In the genomic region with DNA sequence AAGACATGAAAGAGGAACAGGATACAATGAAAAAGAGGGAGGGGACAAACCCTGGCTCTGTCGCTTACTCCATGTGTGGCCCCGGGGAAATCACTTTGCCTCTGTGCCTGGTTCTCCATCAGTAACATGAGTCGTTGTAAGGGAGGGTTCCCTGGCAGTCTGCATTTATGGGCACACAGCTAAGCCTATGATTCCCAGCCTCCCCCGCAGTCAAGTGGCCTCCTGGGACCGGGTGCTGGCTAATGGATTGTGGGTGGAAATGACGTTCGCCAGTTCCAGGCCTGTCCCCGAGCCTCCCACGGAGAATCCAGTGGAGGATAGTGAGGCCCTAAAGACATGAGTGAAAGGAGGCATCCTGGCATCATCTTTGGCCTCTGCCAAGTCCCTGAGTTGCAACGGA, we compare ENCODE assay signal across 15 cellular contexts. TPM values are rescaled to one million over a fixed set of nuclear protein-coding genes. Genes with fewer than 3 reads are reported as not detected.
A peak's percentile ranks its signal among the peaks of the same experiment; 100 is the strongest.
DNase-seq lines count a peak whose midpoint lies in the region; ATAC-seq and TF ChIP-seq lines count a peak whose summit lies in the region.
"Had no signal": no experiment of that assay in that cellular context is flagged by ENCODE, and none has a peak within 500 bp of the region (broad histone marks: within the 10 kb centered on the region; RNA-seq: fewer than 3 reads in every experiment).

No MANE protein-coding gene starts in this region.

- H3K14ac ChIP-seq in mesenchymal stem cell (ENCODE audit: low read length in 2 of 2) = no peak overlapping the region

- no peak for ATAC-seq in left lung
- ATAC-seq in HG02884 (IDR thresholded peaks at IDR 0.05; ENCODE audit: unreplicated experiment) = no peak
- no peak for ATAC-seq in stimulated activated memory B cell treated with anti-CD40 and anti-IgM and Interleukin-4, amounts not matched to agents 10 μg/mL and 1 μg/mL and 100 μg/mL, for 72 hours
- ATAC-seq: esophagus mucosa, T-cell had no signal

- H3K27me3 ChIP-seq in A673 (replicated peaks; ENCODE audit: insufficient read depth, low read depth, low read length, poor library complexity) (no peaks in the 10 kb centered on the region), SJCRH30 (no peaks in the 10 kb centered on the region), mesenchymal stem cell (ENCODE audit: control insufficient read depth in 1 of 2, insufficient read depth in 1 of 2, low read length in 2 of 2) (no peaks in the 10 kb centered on the region), left lung (no peaks in the 10 kb centered on the region)
- H3K27me3 ChIP-seq: cardiac muscle cell, uterus had no signal

- H3K4me3 ChIP-seq in A673 (ENCODE audit: low read depth, low read length, poor library complexity, severe bottlenecking) = no peak overlapping the region
- H3K4me3 ChIP-seq in SJCRH30 = no peak overlapping the region
- no peak overlapping the region for H3K4me3 ChIP-seq in mesenchymal stem cell (ENCODE audit: insufficient read depth in 1 of 2, low read depth in 1 of 2, low read length in 2 of 2)
- H3K4me3 ChIP-seq in left lung = no peak overlapping the region
- H3K4me3 ChIP-seq: cardiac muscle cell, uterus had no signal

- H2BK5ac ChIP-seq in mesenchymal stem cell (ENCODE audit: low read depth, low read length, poor library complexity, severe bottlenecking) = no peak overlapping the region

- H3K27ac ChIP-seq in A673 (ENCODE audit: low read depth, low read length, poor library complexity, severe bottlenecking) (no peak overlapping the region), SJCRH30 (no peak overlapping the region), mesenchymal stem cell (ENCODE audit: low read length, poor library complexity, severe bottlenecking) (no peak overlapping the region), left lung (no peak overlapping the region)
- H3K27ac ChIP-seq: cardiac muscle cell, uterus had no signal

- peaks cover 17% of the 10 kb centered on the region for H3K36me3 Mint-ChIP-seq in stimulated activated memory B cell treated with anti-CD40 and anti-IgM and Interleukin-4, amounts not matched to agents 10 μg/mL and 1 μg/mL and 100 μg/mL, for 72 hours

- WGBS in mesenchymal stem cell = 82% methylated on average over 10 of the region's 10 CpGs

- H3K4me1 ChIP-seq in A673 (ENCODE audit: insufficient read depth, low read length, poor library complexity, severe bottlenecking) (peaks cover 11% of the 10 kb centered on the region), SJCRH30 (no peaks in the 10 kb centered on the region), mesenchymal stem cell (ENCODE audit: control insufficient read depth, insufficient read depth, low read depth, low read length) (peaks cover 4% of the 10 kb centered on the region), left lung (peaks cover 0 to 22% of the 10 kb centered on the region in 2 donors)
- H3K4me1 ChIP-seq: uterus had no signal

- no peaks in the 10 kb centered on the region for H3K4me1 Mint-ChIP-seq in stimulated activated memory B cell treated with anti-CD40 and anti-IgM and Interleukin-4, amounts not matched to agents 10 μg/mL and 1 μg/mL and 100 μg/mL, for 72 hours
- H3K4me1 Mint-ChIP-seq: T-cell had no signal

- H2BK120ac ChIP-seq in mesenchymal stem cell (ENCODE audit: low read depth, low read length) = no peak overlapping the region

- no peak overlapping the region for H2BK12ac ChIP-seq in mesenchymal stem cell (ENCODE audit: low read length in 2 of 2)

- H3K4ac ChIP-seq in mesenchymal stem cell (ENCODE audit: low read depth in 1 of 2, low read length in 2 of 2) = no peak overlapping the region

- DNase-seq in A673 (ENCODE audit: low spot score) (peak; percentile 85), LHCN-M2 (ENCODE audit: low read depth) (peak; percentile 15), SJCRH30 (peak; percentile 45), mesenchymal stem cell (no peak), left lung (no peak)
- DNase-seq in activated naive CD4-positive, alpha-beta T cell treated with anti-CD3 and anti-CD28 coated beads, Interleukin-2, amount 50 U/mL, for 16 hours = no peak
- DNase-seq: COR-L47, naive B cell, NCI-H2081 treated with DMSO at 0.1 percent for 48 hours, T-cell, uterus had no signal

- peak overlapping the region; percentile 37 for H2AFZ ChIP-seq in mesenchymal stem cell (ENCODE audit: low read depth, low read length)

- no peak overlapping the region for H3K4me3 Mint-ChIP-seq in stimulated activated memory B cell treated with anti-CD40 and anti-IgM and Interleukin-4, amounts not matched to agents 10 μg/mL and 1 μg/mL and 100 μg/mL, for 72 hours
- H3K4me3 Mint-ChIP-seq: naive B cell, T-cell had no signal

- BruUV-seq in A673 (replicated peaks; lab: Mats Ljungman, UMichigan) = no TSS peak

- H4K91ac ChIP-seq in mesenchymal stem cell (ENCODE audit: low read length) = no peak overlapping the region

- H3K79me1 ChIP-seq in mesenchymal stem cell (replicated peaks; ENCODE audit: low read length, poor library complexity, severe bottlenecking) = peaks cover 10% of the 10 kb centered on the region

- no peaks in the 10 kb centered on the region for H3K36me3 ChIP-seq in A673 (ENCODE audit: insufficient read depth, low read length, poor library complexity, severe bottlenecking)
- no peaks in the 10 kb centered on the region; the same call in 1 of the 2 replicates for H3K36me3 ChIP-seq in SJCRH30
- peaks cover 5 to 15% of the 10 kb centered on the region in 2 experiments for H3K36me3 ChIP-seq in mesenchymal stem cell (ENCODE audit: control insufficient read depth in 1 of 2, insufficient read depth in 2 of 2, low read depth in 1 of 2, low read length in 2 of 2)
- H3K36me3 ChIP-seq in left lung = peaks cover 0 to 10% of the 10 kb centered on the region in 2 donors
- H3K36me3 ChIP-seq: cardiac muscle cell, uterus had no signal

- no peaks in the 10 kb centered on the region for H3K9me3 ChIP-seq in A673 (ENCODE audit: low read depth, low read length, poor library complexity, severe bottlenecking)
- H3K9me3 ChIP-seq in SJCRH30 (replicated peaks) = no peaks in the 10 kb centered on the region
- H3K9me3 ChIP-seq in mesenchymal stem cell (ENCODE audit: control insufficient read depth, low read length) = no peaks in the 10 kb centered on the region
- no peaks in the 10 kb centered on the region for H3K9me3 ChIP-seq in left lung
- H3K9me3 ChIP-seq: uterus had no signal

- intact Hi-C loops in A673 (cut with micrococcal nuclease; ENCODE audit: unreplicated experiment) (no loop called here), left lung (cut with DNase I) (no loop called here)

- no peak overlapping the region for H4K8ac ChIP-seq in mesenchymal stem cell (ENCODE audit: low read length)

- H3K4me2 ChIP-seq in mesenchymal stem cell (ENCODE audit: low read length, poor library complexity, severe bottlenecking) = no peak overlapping the region

- H2BK15ac ChIP-seq in mesenchymal stem cell (ENCODE audit: low read depth, poor library complexity, severe bottlenecking) = no peak overlapping the region

- no peak overlapping the region for H3K27ac Mint-ChIP-seq in stimulated activated memory B cell treated with anti-CD40 and anti-IgM and Interleukin-4, amounts not matched to agents 10 μg/mL and 1 μg/mL and 100 μg/mL, for 72 hours
- H3K27ac Mint-ChIP-seq: naive B cell, T-cell had no signal

- no peak overlapping the region for H3K9ac ChIP-seq in mesenchymal stem cell (ENCODE audit: low read length)

- CTCF ChIA-PET in A673 (lab: Charles Lee) = no interaction called here

- H3K23ac ChIP-seq in mesenchymal stem cell (ENCODE audit: low read length in 2 of 2) = no peak overlapping the region

- POLR2A ChIA-PET in A673 (lab: Charles Lee; ENCODE audit: low non-redundant PET) = no interaction called here

- peaks cover 4% of the 10 kb centered on the region for H3K9me3 Mint-ChIP-seq in stimulated activated memory B cell treated with anti-CD40 and anti-IgM and Interleukin-4, amounts not matched to agents 10 μg/mL and 1 μg/mL and 100 μg/mL, for 72 hours
- H3K9me3 Mint-ChIP-seq: T-cell had no signal

- TF ChIP-seq CTCF in A673 (conservative IDR thresholded peaks at IDR 0.05; ENCODE audit: low read depth, low read length) (no peak), left lung (IDR thresholded peaks at IDR 0.05) (no peak)

- no peak overlapping the region for H2AK5ac ChIP-seq in mesenchymal stem cell (ENCODE audit: low read length, severe bottlenecking)

- no peak overlapping the region for H3K18ac ChIP-seq in mesenchymal stem cell (ENCODE audit: low read depth in 1 of 2, low read length in 2 of 2)

- H3K27me3 Mint-ChIP-seq in stimulated activated memory B cell treated with anti-CD40 and anti-IgM and Interleukin-4, amounts not matched to agents 10 μg/mL and 1 μg/mL and 100 μg/mL, for 72 hours = no peaks in the 10 kb centered on the region
- H3K27me3 Mint-ChIP-seq: T-cell had no signal

RNA-seq across cellular contexts. Expression of a gene that starts 42.7 kb away (rescaled TPM):
- total RNA-seq in A673 (2021) (23.1 and 23.3 TPM in 2 replicates), LHCN-M2 (2014; rRNA removed) (12.9 and 13.0 TPM in 2 replicates), left lung (10 to 100 TPM; 17.1 to 19.7 TPM)
- polyA plus RNA-seq in LHCN-M2 (2012) = 5.7 TPM
- total RNA-seq in SJCRH30 (2014; rRNA removed; shearing (Covaris generic)) = 17.0 and 20.5 TPM in 2 replicates
- 9.9 TPM for polyA plus RNA-seq in mesenchymal stem cell (2013, experiment 1 of 2)
- 9.8 TPM for polyA plus RNA-seq in mesenchymal stem cell (2013, experiment 2 of 2)

Comparison
In these comparisons a context has a peak if more than half of its experiments do, and no peak if none do; other contexts are left out.
1. DNase-seq: peak in A673 (single experiment), LHCN-M2 (single experiment) and SJCRH30 (2 of 2); none in mesenchymal stem cell (single experiment), left lung (0 of 2) and activated naive CD4-positive, alpha-beta T cell treated with anti-CD3 and anti-CD28 coated beads, Interleukin-2, amount 50 U/mL, for 16 hours (single experiment).